ENCODE assay signal across 1 cellular context in genomic region chr6:125780540-125781306, GRCh38.
A peak's percentile ranks its signal among the peaks of the same experiment; 100 is the strongest.
TF ChIP-seq lines count a peak whose summit lies in the region.

No MANE protein-coding gene starts in this region.

TF ChIP-seq in H1, 55 proteins besides CTCF, POLR2A, EP300 and RAD21:
- TF ChIP-seq TAF7 (optimal IDR thresholded peaks at IDR 0.05; ENCODE audit: borderline replicate concordance, low read depth, low read length) (peak; percentile 67), TAF1 (IDR thresholded peaks at IDR 0.05; ENCODE audit: low read depth, low read length) (peak; percentile 71), BACH1 (IDR thresholded peaks at IDR 0.05; ENCODE audit: low read length) (no peak), NRF1 (IDR thresholded peaks at IDR 0.05; ENCODE audit: low read depth, low read length) (no peak), EGR1 (IDR thresholded peaks at IDR 0.05; ENCODE audit: borderline replicate concordance, low read depth, low read length) (no peak), HDAC2 (IDR thresholded peaks at IDR 0.05; ENCODE audit: borderline replicate concordance in 1 of 2, low read depth in 2 of 2, low read length in 2 of 2) (peak in 1 of 2 experiments; percentile 66; a peak in 1 of 4 replicates), RBBP5 (IDR thresholded peaks at IDR 0.05; ENCODE audit: borderline replicate concordance, low read depth, low read length) (peak; percentile 98; the same call in 1 of the 2 replicates), ASH2L (IDR thresholded peaks at IDR 0.05; ENCODE audit: low read length) (peak; percentile 100), CBX8 (IDR thresholded peaks at IDR 0.05; ENCODE audit: borderline replicate concordance, low read depth, low read length) (no peak), SP2 (IDR thresholded peaks at IDR 0.05; ENCODE audit: low read length) (no peak), NANOG (IDR thresholded peaks at IDR 0.05; ENCODE audit: insufficient read depth, low read depth, low read length, poor library complexity, severe bottlenecking) (no peak), SIN3A (conservative IDR thresholded peaks at IDR 0.05 in 1 of 2, IDR thresholded peaks at IDR 0.05 in 1 of 2; ENCODE audit: low read depth in 1 of 2, low read length in 2 of 2) (no peak), CBX5 (IDR thresholded peaks at IDR 0.05; ENCODE audit: low read depth, low read length) (no peak), SP4 (IDR thresholded peaks at IDR 0.05; ENCODE audit: low read length) (no peak), KDM1A (IDR thresholded peaks at IDR 0.05; ENCODE audit: borderline replicate concordance, low read length) (no peak), CHD2 (IDR thresholded peaks at IDR 0.05; ENCODE audit: low read length) (no peak), SIRT6 (IDR thresholded peaks at IDR 0.05; ENCODE audit: low read length) (no peak), GTF2F1 (IDR thresholded peaks at IDR 0.05; ENCODE audit: borderline replicate concordance, low read depth, low read length) (no peak), POLR2AphosphoS5 (IDR thresholded peaks at IDR 0.05; ENCODE audit: low read depth, low read length) (peak; percentile 22), SAP30 (IDR thresholded peaks at IDR 0.05; ENCODE audit: insufficient read depth, insufficient replicate concordance, low read length) (no peak), JUN (IDR thresholded peaks at IDR 0.05; ENCODE audit: low read depth, low read length) (no peak), TCF12 (IDR thresholded peaks at IDR 0.05; ENCODE audit: low read depth, low read length) (no peak), SIX5 (IDR thresholded peaks at IDR 0.05; ENCODE audit: low read depth, low read length) (no peak), CEBPB (IDR thresholded peaks at IDR 0.05; ENCODE audit: low read depth, low read length) (peak; percentile 94), FOSL1 (IDR thresholded peaks at IDR 0.05; ENCODE audit: insufficient read depth, low read depth, low read length) (no peak), KDM4A (IDR thresholded peaks at IDR 0.05; ENCODE audit: low read depth, low read length, severe bottlenecking) (peak; percentile 76), TBP (IDR thresholded peaks at IDR 0.05; ENCODE audit: low read depth, low read length) (peak; percentile 69; the same call in 1 of the 2 replicates), ZNF274 (IDR thresholded peaks at IDR 0.05; ENCODE audit: borderline replicate concordance, extremely low read depth, low read length) (no peak), SRF (IDR thresholded peaks at IDR 0.05; ENCODE audit: low read depth, low read length) (no peak), BCL11A (IDR thresholded peaks at IDR 0.05; ENCODE audit: low read depth in 2 of 2, low read length in 2 of 2) (no peak), CREB1 (IDR thresholded peaks at IDR 0.05) (no peak), BRCA1 (IDR thresholded peaks at IDR 0.05; ENCODE audit: low read depth, low read length) (no peak), EZH2 (IDR thresholded peaks at IDR 0.05; ENCODE audit: low read depth, low read length, severe bottlenecking) (no peak), TEAD4 (IDR thresholded peaks at IDR 0.05; ENCODE audit: low read depth, low read length) (no peak), CHD7 (IDR thresholded peaks at IDR 0.05; ENCODE audit: insufficient replicate concordance, low read length) (no peak), JUND (IDR thresholded peaks at IDR 0.05; ENCODE audit: low read length) (peak; percentile 40; the same call in 1 of the 2 replicates), PHF8 (conservative IDR thresholded peaks at IDR 0.05; ENCODE audit: low read depth, low read length) (peak; percentile 62), GABPA (IDR thresholded peaks at IDR 0.05; ENCODE audit: borderline replicate concordance, insufficient read depth, low read length) (no peak), POU5F1 (IDR thresholded peaks at IDR 0.05; ENCODE audit: low read depth, low read length) (no peak), MAFK (IDR thresholded peaks at IDR 0.05; ENCODE audit: low read depth, low read length) (no peak), CHD1 (IDR thresholded peaks at IDR 0.05; ENCODE audit: low read depth, low read length) (no peak)
- TF ChIP-seq, protein P1, sequence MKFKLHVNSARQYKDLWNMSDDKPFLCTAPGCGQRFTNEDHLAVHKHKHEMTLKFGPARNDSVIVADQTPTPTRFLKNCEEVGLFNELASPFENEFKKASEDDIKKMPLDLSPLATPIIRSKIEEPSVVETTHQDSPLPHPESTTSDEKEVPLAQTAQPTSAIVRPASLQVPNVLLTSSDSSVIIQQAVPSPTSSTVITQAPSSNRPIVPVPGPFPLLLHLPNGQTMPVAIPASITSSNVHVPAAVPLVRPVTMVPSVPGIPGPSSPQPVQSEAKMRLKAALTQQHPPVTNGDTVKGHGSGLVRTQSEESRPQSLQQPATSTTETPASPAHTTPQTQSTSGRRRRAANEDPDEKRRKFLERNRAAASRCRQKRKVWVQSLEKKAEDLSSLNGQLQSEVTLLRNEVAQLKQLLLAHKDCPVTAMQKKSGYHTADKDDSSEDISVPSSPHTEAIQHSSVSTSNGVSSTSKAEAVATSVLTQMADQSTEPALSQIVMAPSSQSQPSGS (IDR thresholded peaks at IDR 0.05; ENCODE audit: low read length): peak; percentile 74; the same call in 1 of the 2 replicates
- TF ChIP-seq, protein P2, sequence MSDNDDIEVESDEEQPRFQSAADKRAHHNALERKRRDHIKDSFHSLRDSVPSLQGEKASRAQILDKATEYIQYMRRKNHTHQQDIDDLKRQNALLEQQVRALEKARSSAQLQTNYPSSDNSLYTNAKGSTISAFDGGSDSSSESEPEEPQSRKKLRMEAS (IDR thresholded peaks at IDR 0.05): peak; percentile 93
- TF ChIP-seq, protein P3, sequence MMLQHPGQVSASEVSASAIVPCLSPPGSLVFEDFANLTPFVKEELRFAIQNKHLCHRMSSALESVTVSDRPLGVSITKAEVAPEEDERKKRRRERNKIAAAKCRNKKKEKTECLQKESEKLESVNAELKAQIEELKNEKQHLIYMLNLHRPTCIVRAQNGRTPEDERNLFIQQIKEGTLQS (IDR thresholded peaks at IDR 0.05; ENCODE audit: insufficient read depth, low read depth, low read length): 0 out of 2 replicates have a peak, but pooled peaks have one; percentile 16
- TF ChIP-seq, protein P4, sequence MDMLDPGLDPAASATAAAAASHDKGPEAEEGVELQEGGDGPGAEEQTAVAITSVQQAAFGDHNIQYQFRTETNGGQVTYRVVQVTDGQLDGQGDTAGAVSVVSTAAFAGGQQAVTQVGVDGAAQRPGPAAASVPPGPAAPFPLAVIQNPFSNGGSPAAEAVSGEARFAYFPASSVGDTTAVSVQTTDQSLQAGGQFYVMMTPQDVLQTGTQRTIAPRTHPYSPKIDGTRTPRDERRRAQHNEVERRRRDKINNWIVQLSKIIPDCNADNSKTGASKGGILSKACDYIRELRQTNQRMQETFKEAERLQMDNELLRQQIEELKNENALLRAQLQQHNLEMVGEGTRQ (IDR thresholded peaks at IDR 0.05; ENCODE audit: low read length): no peak
- TF ChIP-seq, protein P5, sequence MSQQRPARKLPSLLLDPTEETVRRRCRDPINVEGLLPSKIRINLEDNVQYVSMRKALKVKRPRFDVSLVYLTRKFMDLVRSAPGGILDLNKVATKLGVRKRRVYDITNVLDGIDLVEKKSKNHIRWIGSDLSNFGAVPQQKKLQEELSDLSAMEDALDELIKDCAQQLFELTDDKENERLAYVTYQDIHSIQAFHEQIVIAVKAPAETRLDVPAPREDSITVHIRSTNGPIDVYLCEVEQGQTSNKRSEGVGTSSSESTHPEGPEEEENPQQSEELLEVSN (IDR thresholded peaks at IDR 0.05): peak; percentile 68
